Comparison of ENCODE assay signal across 18 cellular contexts in the genomic region with DNA sequence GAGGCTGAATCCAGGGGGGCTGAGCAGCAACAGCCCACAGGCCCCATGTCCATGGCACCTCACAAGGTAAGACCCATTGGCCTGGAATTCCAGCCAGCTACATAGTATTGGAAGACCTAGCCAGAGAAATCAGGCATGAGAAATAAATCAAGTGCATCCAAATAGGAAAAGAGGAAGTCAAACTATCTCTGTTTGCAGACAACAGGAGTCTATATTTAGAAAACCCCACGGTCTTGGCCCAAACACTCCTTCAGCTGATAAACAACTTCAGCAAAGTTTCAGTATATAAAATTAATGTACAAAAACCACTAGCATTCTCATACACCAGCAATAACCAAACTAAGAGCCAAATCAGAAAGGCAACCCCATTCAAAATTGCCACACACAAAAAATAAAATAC. TPM values are rescaled to one million over a fixed set of nuclear protein-coding genes. Genes with fewer than 3 reads are reported as not detected.
DNase-seq lines count a peak whose midpoint lies in the region; ATAC-seq, FAIRE-seq and TF ChIP-seq lines count a peak whose summit lies in the region.
"Had no signal": no experiment of that assay in that cellular context is flagged by ENCODE, and none has a peak within 500 bp of the region (broad histone marks: within the 10 kb centered on the region; RNA-seq: fewer than 3 reads in every experiment).

No MANE protein-coding gene starts in this region.

- 0 out of 4 replicates have a peak, but pooled peaks of 1 of the 2 experiments have one; percentile 14 for TF ChIP-seq EP300 in GM12878 (IDR thresholded peaks at IDR 0.05; ENCODE audit: borderline replicate concordance in 1 of 2, control insufficient read depth in 1 of 2, low read depth in 2 of 2, low read length in 2 of 2)

- no peaks in the 10 kb centered on the region for H3K36me3 ChIP-seq in GM12878 (ENCODE audit: control insufficient read depth in 2 of 2, insufficient read depth in 2 of 2, low read length in 1 of 2)
- H3K36me3 ChIP-seq: BE2C had no signal

- no peaks in the 10 kb centered on the region for H3K79me2 ChIP-seq in GM12878 (ENCODE audit: control insufficient read depth, insufficient read depth, low read length)

- BruUV-seq in GM12878 (replicated peaks; lab: Mats Ljungman, UMichigan) = no TSS peak

- TF ChIP-seq CTCF in GM12878 (IDR thresholded peaks at IDR 0.05 in 2 of 3, conservative IDR thresholded peaks at IDR 0.05 in 1 of 3; ENCODE audit: control insufficient read depth in 2 of 3, extremely low read depth in 1 of 3, insufficient read depth in 1 of 3, low read depth in 3 of 3, low read length in 3 of 3) = no peak

- in situ Hi-C loops in GM12878 (cut with MboI) = loop anchor here (10.0 kb wide), 2 partner anchors 365 to 755 kb away; no protein-coding TSS in a partner anchor

- peak; percentile 67 for ATAC-seq in GM18502 (IDR thresholded peaks at IDR 0.05; ENCODE audit: poor library complexity, unreplicated experiment)
- ATAC-seq in GM21529 (IDR thresholded peaks at IDR 0.05; ENCODE audit: unreplicated experiment) = peak; percentile 64
- ATAC-seq in HG03354 (IDR thresholded peaks at IDR 0.05; ENCODE audit: poor library complexity, severe bottlenecking, unreplicated experiment) = peak; percentile 61
- ATAC-seq in GM12878 = peak; percentile 49
- ATAC-seq in GM19467 (IDR thresholded peaks at IDR 0.05; ENCODE audit: unreplicated experiment) = no peak
- ATAC-seq: activated T-helper 17 cell treated with anti-CD3 and anti-CD28 coated beads, Interleukin-2, amount 50 U/mL, for 72 hours had no signal

- RAD21 ChIA-PET in GM12878 (lab: Charles Lee; ENCODE audit: unreplicated experiment) = interaction anchor here (0.9 to 2.3 kb wide), 4 partner anchors 9 to 266 kb away, joined by 3 to 6 read pairs (median 3); no protein-coding TSS in a partner anchor

- H3K27me3 ChIP-seq in GM12878 (replicated peaks in 1 of 2; ENCODE audit: control insufficient read depth in 2 of 2, insufficient read depth in 2 of 2, low read length in 1 of 2) = no peaks in the 10 kb centered on the region
- H3K27me3 ChIP-seq: BE2C had no signal

- H3K4me1 ChIP-seq in GM12878 (ENCODE audit: control insufficient read depth, insufficient read depth, low read length) = peaks cover 17% of the 10 kb centered on the region
- H3K4me1 ChIP-seq: BE2C had no signal

- 0% methylated on average over 1 of the region's 1 CpG for WGBS in GM12878 (ENCODE audit: insufficient coverage, insufficient replicate concordance, low lambda C conversion rate, missing lambda C conversion rate)

- no peak overlapping the region for H3K27ac Mint-ChIP-seq in activated naive CD4-positive, alpha-beta T cell treated with anti-CD3 and anti-CD28 coated beads, Interleukin-2, amount 10 ng/mL, durations not matched to agents 7 days and 5 days
- H3K27ac Mint-ChIP-seq: activated T-helper 17 cell treated with anti-CD3 and anti-CD28 coated beads, Interleukin-2, amount 50 U/mL, for 72 hours had no signal

- no peak for DNase-seq in GM12878 (ENCODE audit: low read depth, low spot score)
- DNase-seq in SIG-M5 treated with dmso at 0.1 percent for 504 hours (lab: John Stamatoyannopoulos, UW; ENCODE audit: unreplicated experiment) = no peak
- DNase-seq in activated naive CD4-positive, alpha-beta T cell treated with anti-CD3 and anti-CD28 coated beads, Interleukin-2, amount 10 ng/mL, durations not matched to agents 7 days and 5 days = no peak
- no peak for DNase-seq in cerebellar nuclear complex (lab: John Stamatoyannopoulos, UW)
- DNase-seq: activated CD4-positive, alpha-beta T cell treated with anti-CD3 and anti-CD28 coated beads for 1 hour; BE2C; NCI-H146; NCI-H82 had no signal

- H3K4me3 ChIP-seq in GM12878 = no peak overlapping the region
- H3K4me3 ChIP-seq: SK-N-MC had no signal

- H3K4me2 ChIP-seq in GM12878 (ENCODE audit: control insufficient read depth, insufficient read depth) = peak overlapping the region; percentile 11; the same call in 1 of the 2 replicates

- H3K27ac ChIP-seq in GM12878 (ENCODE audit: control insufficient read depth, insufficient read depth) = peak overlapping the region; percentile 27
- H3K27ac ChIP-seq: epithelial cell of prostate, SK-N-MC had no signal

- no peak overlapping the region for H3K4me3 Mint-ChIP-seq in activated naive CD4-positive, alpha-beta T cell treated with anti-CD3 and anti-CD28 coated beads, Interleukin-2, amount 10 ng/mL, durations not matched to agents 7 days and 5 days
- H3K4me3 Mint-ChIP-seq: activated T-helper 17 cell treated with anti-CD3 and anti-CD28 coated beads, Interleukin-2, amount 50 U/mL, for 72 hours had no signal

- intact Hi-C loops in GM12878 (cut with micrococcal nuclease; ENCODE audit: unreplicated experiment) = loop anchor here (2.0 to 10.0 kb wide), 4 partner anchors 29 to 755 kb away; partner anchors contain the start of gene ARHGDIB

- TF ChIP-seq POLR2A in GM12878 (IDR thresholded peaks at IDR 0.05; ENCODE audit: low read depth, low read length) = no peak

- no peaks in the 10 kb centered on the region for H3K27me3 Mint-ChIP-seq in activated naive CD4-positive, alpha-beta T cell treated with anti-CD3 and anti-CD28 coated beads, Interleukin-2, amount 10 ng/mL, durations not matched to agents 7 days and 5 days
- H3K27me3 Mint-ChIP-seq: activated T-helper 17 cell treated with anti-CD3 and anti-CD28 coated beads, Interleukin-2, amount 50 U/mL, for 72 hours had no signal

- POLR2A ChIA-PET in GM12878 (lab: Charles Lee) = no interaction called here

- TF ChIP-seq RAD21 in GM12878 (IDR thresholded peaks at IDR 0.05; ENCODE audit: insufficient read depth, low read depth, low read length) = no peak

- SMC1A ChIA-PET in GM12878 (lab: Charles Lee; ENCODE audit: uncharacterized antibody, unreplicated experiment) = interaction anchor here (0.6 to 16.7 kb wide), 9 partner anchors 8 to 230 kb away, joined by 3 to 242 read pairs (median 4); partner anchors contain the start of gene ART4

- no peak for FAIRE-seq in GM12878 (lab: Jason Lieb, UNC)

- H3K9me3 ChIP-seq in GM12878 (replicated peaks; ENCODE audit: control insufficient read depth, insufficient read depth, low read length) = no peaks in the 10 kb centered on the region; the same call in 1 of the 3 replicates
- H3K9me3 ChIP-seq: BE2C had no signal

- H4K20me1 ChIP-seq in GM12878 (ENCODE audit: control insufficient read depth, insufficient read depth) = no peaks in the 10 kb centered on the region

- peaks cover 11% of the 10 kb centered on the region for H3K9me3 Mint-ChIP-seq in activated naive CD4-positive, alpha-beta T cell treated with anti-CD3 and anti-CD28 coated beads, Interleukin-2, amount 10 ng/mL, durations not matched to agents 7 days and 5 days

- CTCF ChIA-PET in GM12878 (lab: Yijun Ruan, JAX) = interaction anchor here (1.1 to 1.5 kb wide), 2 partner anchors 17 to 53 kb away, joined by 3 to 6 read pairs; partner anchors contain the start of gene PDE6H
- CTCF ChIA-PET in activated naive CD4-positive, alpha-beta T cell treated with anti-CD3 and anti-CD28 coated beads, Interleukin-2, amount 10 ng/mL, durations not matched to agents 7 days and 5 days (lab: Charles Lee) = interaction anchor here (0.8 to 8.7 kb wide), 3 partner anchors 9 to 142 kb away, joined by 3 to 106 read pairs (median 3); partner anchors contain the start of gene ART4

- H3K9ac ChIP-seq in GM12878 (ENCODE audit: control insufficient read depth, insufficient read depth, low read length) = no peak overlapping the region

- H3K4me1 Mint-ChIP-seq in activated naive CD4-positive, alpha-beta T cell treated with anti-CD3 and anti-CD28 coated beads, Interleukin-2, amount 10 ng/mL, durations not matched to agents 7 days and 5 days = peaks cover 24% of the 10 kb centered on the region

- H2AFZ ChIP-seq in GM12878 (ENCODE audit: control insufficient read depth, low read depth, low read length) = no peak overlapping the region

- H3K36me3 Mint-ChIP-seq in activated naive CD4-positive, alpha-beta T cell treated with anti-CD3 and anti-CD28 coated beads, Interleukin-2, amount 10 ng/mL, durations not matched to agents 7 days and 5 days = peaks cover 7% of the 10 kb centered on the region

RNA-seq across cellular contexts. Expression of gene PDE6H, which starts 16.9 kb away (rescaled TPM):
- not detected in 2 replicates for total RNA-seq in GM12878 (2013; cell fraction: nucleolus; rRNA removed)
- total RNA-seq in GM12878 (2014; rRNA removed) (0.33 TPM in 1 of 2 replicates, not detected in the other), GM12878 (2014; rRNA removed; fragmentation: Illumina TruSeq; extraction: Trizol) (not detected in 2 replicates), GM12878 (2021) (not detected in 2 replicates)
- not detected for polyA plus RNA-seq in GM12878 (2011; ENCODE audit: low read depth)
- polyA plus RNA-seq in GM12878 (2011; rRNA removed) (0.16 and 0.29 TPM in 2 replicates), GM12878 (2014; fragmentation: Illumina TruSeq; extraction: Trizol) (not detected in 2 replicates), GM12878 (2014; fragmentation: Nextera tagmentation; extraction: Ambion mirVana) (not detected), GM12878 (2014; rRNA removed) (not detected in 2 replicates), GM12878 (2016; fragmentation: Nextera tagmentation; extraction: Ambion mirVana) (not detected)
- polyA plus RNA-seq in GM12878 (2011; cell fraction: cytosol; rRNA removed) = not detected in 2 replicates
- 0.20 and 0.34 TPM in 2 replicates for polyA plus RNA-seq in GM12878 (2011; cell fraction: nucleus; rRNA removed)
- not detected in 2 replicates for polyA plus RNA-seq in GM12878 (2012)
- polyA minus RNA-seq in GM12878 (2011; rRNA and poly(A)+ RNA removed) = not detected in 2 replicates
- polyA minus RNA-seq in GM12878 (2011; cell fraction: cytosol; rRNA and poly(A)+ RNA removed) = not detected in 2 replicates
- not detected in 2 replicates for polyA minus RNA-seq in GM12878 (2011; cell fraction: nucleus; rRNA and poly(A)+ RNA removed)
- total RNA-seq: activated T-helper 17 cell treated with anti-CD3 and anti-CD28 coated beads, Interleukin-2, amount 50 U/mL, for 72 hours; G401; lung microvascular endothelial cell; omental fat pad had no signal

RNA-seq across cellular contexts. Expression of gene ARHGDIB, which starts 28.4 kb away (rescaled TPM):
- total RNA-seq in GM12878 (2013; cell fraction: nucleolus; rRNA removed) = 164 and 166 TPM in 2 replicates
- 916 and 989 TPM in 2 replicates for total RNA-seq in GM12878 (2014; rRNA removed)
- 1,126 and 1,183 TPM in 2 replicates for total RNA-seq in GM12878 (2014; rRNA removed; fragmentation: Illumina TruSeq; extraction: Trizol)
- 793 and 796 TPM in 2 replicates for total RNA-seq in GM12878 (2021)
- 886 TPM for polyA plus RNA-seq in GM12878 (2011; ENCODE audit: low read depth)
- 1,451 and 1,700 TPM in 2 replicates for polyA plus RNA-seq in GM12878 (2011; rRNA removed)
- polyA plus RNA-seq in GM12878 (2011; cell fraction: cytosol; rRNA removed) = 1,936 and 2,352 TPM in 2 replicates
- 633 and 740 TPM in 2 replicates for polyA plus RNA-seq in GM12878 (2011; cell fraction: nucleus; rRNA removed)
- 908 and 964 TPM in 2 replicates for polyA plus RNA-seq in GM12878 (2012)
- 2,158 and 2,397 TPM in 2 replicates for polyA plus RNA-seq in GM12878 (2014; fragmentation: Illumina TruSeq; extraction: Trizol)
- 1,000 to 10,000 TPM; 2,339 to 2,849 TPM for polyA plus RNA-seq in GM12878 (2014; fragmentation: Nextera tagmentation; extraction: Ambion mirVana)
- polyA plus RNA-seq in GM12878 (2014; rRNA removed) = 954 and 1,483 TPM in 2 replicates
- 1,000 to 10,000 TPM; 1,165 to 1,209 TPM for polyA plus RNA-seq in GM12878 (2016; fragmentation: Nextera tagmentation; extraction: Ambion mirVana)
- polyA minus RNA-seq in GM12878 (2011; rRNA and poly(A)+ RNA removed) = 1,338 and 1,379 TPM in 2 replicates
- polyA minus RNA-seq in GM12878 (2011; cell fraction: cytosol; rRNA and poly(A)+ RNA removed) = 231 and 269 TPM in 2 replicates
- polyA minus RNA-seq in GM12878 (2011; cell fraction: nucleus; rRNA and poly(A)+ RNA removed) = 159 and 240 TPM in 2 replicates
- total RNA-seq: G401 had no signal

RNA-seq across cellular contexts. Expression of gene ERP27, which starts 51.5 kb away (rescaled TPM):
- 6.5 and 6.7 TPM in 2 replicates for total RNA-seq in GM12878 (2013; cell fraction: nucleolus; rRNA removed)
- total RNA-seq in GM12878 (2014; rRNA removed) = 1.0 and 1.6 TPM in 2 replicates
- total RNA-seq in GM12878 (2014; rRNA removed; fragmentation: Illumina TruSeq; extraction: Trizol) = 1.5 and 1.8 TPM in 2 replicates
- 0.93 and 1.1 TPM in 2 replicates for total RNA-seq in GM12878 (2021)
- polyA plus RNA-seq in GM12878 (2011; ENCODE audit: low read depth) = 0.96 TPM
- 2.0 and 2.1 TPM in 2 replicates for polyA plus RNA-seq in GM12878 (2011; rRNA removed)
- polyA plus RNA-seq in GM12878 (2011; cell fraction: cytosol; rRNA removed) = 0.55 and 0.64 TPM in 2 replicates
- 2.3 and 2.5 TPM in 2 replicates for polyA plus RNA-seq in GM12878 (2011; cell fraction: nucleus; rRNA removed)
- polyA plus RNA-seq in GM12878 (2012) = 1.1 and 1.4 TPM in 2 replicates
- polyA plus RNA-seq in GM12878 (2014; fragmentation: Illumina TruSeq; extraction: Trizol) = 1.5 and 2.4 TPM in 2 replicates
- 1 to 10 TPM in 1 of 2 experiments, under 1 TPM in 1; 0.91 to 1.3 TPM for polyA plus RNA-seq in GM12878 (2014; fragmentation: Nextera tagmentation; extraction: Ambion mirVana)
- polyA plus RNA-seq in GM12878 (2014; rRNA removed) = 0.90 and 1.5 TPM in 2 replicates
- 1 to 10 TPM in 1 of 2 experiments, under 1 TPM in 1; 0.95 to 1.7 TPM for polyA plus RNA-seq in GM12878 (2016; fragmentation: Nextera tagmentation; extraction: Ambion mirVana)
- polyA minus RNA-seq in GM12878 (2011; rRNA and poly(A)+ RNA removed) = 2.0 and 2.4 TPM in 2 replicates
- not detected in 2 replicates for polyA minus RNA-seq in GM12878 (2011; cell fraction: cytosol; rRNA and poly(A)+ RNA removed)
- 3.3 and 7.4 TPM in 2 replicates for polyA minus RNA-seq in GM12878 (2011; cell fraction: nucleus; rRNA and poly(A)+ RNA removed)
- total RNA-seq: G401, lung microvascular endothelial cell had no signal
